In the genomic region with DNA sequence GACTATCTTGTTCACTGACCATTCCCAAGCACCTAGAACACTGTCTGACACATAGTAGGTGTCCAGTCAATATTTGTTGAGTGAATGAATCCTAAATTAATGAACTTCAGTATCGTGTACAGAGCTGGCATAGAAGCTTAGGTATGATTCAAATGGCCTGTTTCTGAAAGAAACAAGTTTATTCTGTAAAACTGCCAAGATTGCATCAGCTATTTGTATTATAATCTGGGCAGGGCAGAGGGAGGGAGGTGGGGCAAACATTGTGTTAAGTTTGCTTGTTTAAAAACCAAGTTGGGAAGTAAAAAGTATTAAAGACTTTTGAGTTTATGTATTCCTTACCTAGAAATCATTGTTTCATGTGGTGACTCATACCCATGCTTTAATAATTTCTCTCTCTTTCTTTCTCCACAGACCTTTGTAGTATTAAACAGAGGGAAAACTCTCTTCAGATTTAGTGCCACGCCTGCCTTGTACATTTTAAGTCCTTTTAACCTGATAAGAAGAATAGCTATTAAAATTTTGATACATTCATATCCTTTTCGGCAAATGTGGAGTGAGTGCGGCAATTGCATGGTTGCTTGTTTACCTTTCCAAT, we compare ENCODE assay signal across 11 cellular contexts.
A peak's percentile ranks its signal among the peaks of the same experiment; 100 is the strongest.
DNase-seq lines count a peak whose midpoint lies in the region; ATAC-seq and TF ChIP-seq lines count a peak whose summit lies in the region.
"Had no signal": no experiment of that assay in that cellular context is flagged by ENCODE, and none has a peak within 500 bp of the region (broad histone marks: within the 10 kb centered on the region; RNA-seq: fewer than 3 reads in every experiment).

No MANE protein-coding gene starts in this region.

- ATAC-seq in HG03280 (IDR thresholded peaks at IDR 0.05; ENCODE audit: unreplicated experiment) (no peak), GM18873 (IDR thresholded peaks at IDR 0.05; ENCODE audit: low FRiP score, unreplicated experiment) (no peak)

- in situ Hi-C loops in GM13976 (cut with MboI; ENCODE audit: low sequenced_read_pairs, unreplicated experiment), result loop anchor here (25.0 kb wide), 1 partner anchor 272 kb away; a partner anchor contains a TSS

- no peaks in the 10 kb centered on the region for H3K27me3 Mint-ChIP-seq in chondrocyte (ENCODE audit: low read depth)
- H3K27me3 Mint-ChIP-seq in activated naive CD8-positive, alpha-beta T cell treated with anti-CD3 and anti-CD28 coated beads for 36 hours, result no peaks in the 10 kb centered on the region

- no peaks in the 10 kb centered on the region for H3K36me3 Mint-ChIP-seq in chondrocyte (ENCODE audit: low read depth)
- H3K36me3 Mint-ChIP-seq in activated naive CD8-positive, alpha-beta T cell treated with anti-CD3 and anti-CD28 coated beads for 36 hours, result no peaks in the 10 kb centered on the region
- H3K36me3 Mint-ChIP-seq: memory B cell had no signal

- TF ChIP-seq CTCF in chondrocyte (IDR thresholded peaks at IDR 0.05) (no peak), GM13976 (IDR thresholded peaks at IDR 0.05; ENCODE audit: borderline replicate concordance, control extremely low read depth, extremely low read depth, insufficient read depth, missing control alignments) (no peak)

- H3K9me3 Mint-ChIP-seq in chondrocyte (ENCODE audit: low read depth), result no peaks in the 10 kb centered on the region
- H3K9me3 Mint-ChIP-seq in activated naive CD8-positive, alpha-beta T cell treated with anti-CD3 and anti-CD28 coated beads for 36 hours, result no peaks in the 10 kb centered on the region
- H3K9me3 Mint-ChIP-seq: endodermal cell, memory B cell had no signal

- peak overlapping the region; percentile 92 for H3K27ac Mint-ChIP-seq in chondrocyte (ENCODE audit: unreplicated experiment)
- H3K27ac Mint-ChIP-seq in activated naive CD8-positive, alpha-beta T cell treated with anti-CD3 and anti-CD28 coated beads for 36 hours, result no peak overlapping the region
- H3K27ac Mint-ChIP-seq: endodermal cell, memory B cell had no signal

- H3K4me3 Mint-ChIP-seq in chondrocyte (ENCODE audit: unreplicated experiment), result no peak overlapping the region
- no peak overlapping the region for H3K4me3 Mint-ChIP-seq in activated naive CD8-positive, alpha-beta T cell treated with anti-CD3 and anti-CD28 coated beads for 36 hours
- H3K4me3 Mint-ChIP-seq: endodermal cell, memory B cell had no signal

- DNase-seq in AG20443 (ENCODE audit: low spot score) (peak; percentile 58), M059J (ENCODE audit: low read depth) (peak; percentile 67), chondrocyte (ENCODE audit: low spot score) (no peak), lung microvascular endothelial cell (ENCODE audit: low read depth in 2 of 2) (peak; percentile 44 to 62), GM13976 (ENCODE audit: low spot score) (no peak)
- DNase-seq in activated naive CD8-positive, alpha-beta T cell treated with anti-CD3 and anti-CD28 coated beads for 36 hours, result no peak
- DNase-seq: endodermal cell, NCI-H510A had no signal

- H3K4me1 Mint-ChIP-seq in chondrocyte (ENCODE audit: low read depth), result peaks cover 52% of the 10 kb centered on the region
- peaks cover 8% of the 10 kb centered on the region for H3K4me1 Mint-ChIP-seq in activated naive CD8-positive, alpha-beta T cell treated with anti-CD3 and anti-CD28 coated beads for 36 hours
- H3K4me1 Mint-ChIP-seq: memory B cell had no signal

Comparison
In these comparisons a context has a peak if more than half of its experiments do, and no peak if none do; other contexts are left out.
1. DNase-seq: peak in AG20443 (single experiment), M059J (single experiment) and lung microvascular endothelial cell (2 of 2); none in chondrocyte (single experiment), GM13976 (single experiment) and activated naive CD8-positive, alpha-beta T cell treated with anti-CD3 and anti-CD28 coated beads for 36 hours (single experiment).